ENCODE assay signal across 1 cellular context in the genomic region with DNA sequence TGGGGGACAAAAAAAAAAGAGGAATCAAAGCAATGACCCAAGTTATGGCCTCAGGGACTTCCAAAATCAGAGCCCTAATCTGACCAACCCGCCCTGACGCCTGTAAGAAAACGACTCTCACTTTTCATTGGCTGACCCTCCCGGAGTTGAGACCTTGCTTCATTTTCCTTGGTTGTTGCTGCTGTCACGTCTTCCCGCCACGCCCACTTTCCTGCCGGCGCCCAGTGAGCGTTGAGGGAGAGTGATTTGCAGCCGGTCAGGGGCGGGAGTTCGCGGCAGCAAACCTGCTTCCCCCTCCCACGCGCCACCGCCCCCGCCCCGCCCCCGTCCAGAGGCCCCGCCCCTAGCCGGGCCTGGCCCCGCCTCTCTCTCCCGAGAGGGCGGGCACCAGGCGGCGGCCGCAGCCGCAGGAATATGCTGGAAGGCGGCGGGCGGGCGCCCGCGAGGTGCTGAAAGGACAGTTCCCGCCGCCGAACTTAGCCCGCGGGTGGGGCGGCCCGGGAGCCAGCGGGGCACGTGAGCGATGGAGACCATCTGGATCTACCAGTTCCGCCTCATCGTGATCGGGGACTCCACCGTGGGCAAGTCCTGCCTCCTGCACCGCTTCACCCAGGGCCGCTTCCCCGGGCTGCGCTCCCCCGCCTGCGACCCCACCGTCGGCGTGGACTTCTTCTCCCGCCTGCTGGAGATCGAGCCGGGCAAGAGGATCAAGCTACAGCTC.
TF ChIP-seq lines count a peak whose summit lies in the region.

A gene with protein sequence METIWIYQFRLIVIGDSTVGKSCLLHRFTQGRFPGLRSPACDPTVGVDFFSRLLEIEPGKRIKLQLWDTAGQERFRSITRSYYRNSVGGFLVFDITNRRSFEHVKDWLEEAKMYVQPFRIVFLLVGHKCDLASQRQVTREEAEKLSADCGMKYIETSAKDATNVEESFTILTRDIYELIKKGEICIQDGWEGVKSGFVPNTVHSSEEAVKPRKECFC (plus strand): TSS at position 403 of the 721 bp plus-strand sequence. CDS start 121 bp downstream, at position 524.

TF ChIP-seq in GM12878, 131 proteins besides CTCF, POLR2A, EP300 and RAD21 (continued from another document and continues in another):
- TF ChIP-seq, protein P1, sequence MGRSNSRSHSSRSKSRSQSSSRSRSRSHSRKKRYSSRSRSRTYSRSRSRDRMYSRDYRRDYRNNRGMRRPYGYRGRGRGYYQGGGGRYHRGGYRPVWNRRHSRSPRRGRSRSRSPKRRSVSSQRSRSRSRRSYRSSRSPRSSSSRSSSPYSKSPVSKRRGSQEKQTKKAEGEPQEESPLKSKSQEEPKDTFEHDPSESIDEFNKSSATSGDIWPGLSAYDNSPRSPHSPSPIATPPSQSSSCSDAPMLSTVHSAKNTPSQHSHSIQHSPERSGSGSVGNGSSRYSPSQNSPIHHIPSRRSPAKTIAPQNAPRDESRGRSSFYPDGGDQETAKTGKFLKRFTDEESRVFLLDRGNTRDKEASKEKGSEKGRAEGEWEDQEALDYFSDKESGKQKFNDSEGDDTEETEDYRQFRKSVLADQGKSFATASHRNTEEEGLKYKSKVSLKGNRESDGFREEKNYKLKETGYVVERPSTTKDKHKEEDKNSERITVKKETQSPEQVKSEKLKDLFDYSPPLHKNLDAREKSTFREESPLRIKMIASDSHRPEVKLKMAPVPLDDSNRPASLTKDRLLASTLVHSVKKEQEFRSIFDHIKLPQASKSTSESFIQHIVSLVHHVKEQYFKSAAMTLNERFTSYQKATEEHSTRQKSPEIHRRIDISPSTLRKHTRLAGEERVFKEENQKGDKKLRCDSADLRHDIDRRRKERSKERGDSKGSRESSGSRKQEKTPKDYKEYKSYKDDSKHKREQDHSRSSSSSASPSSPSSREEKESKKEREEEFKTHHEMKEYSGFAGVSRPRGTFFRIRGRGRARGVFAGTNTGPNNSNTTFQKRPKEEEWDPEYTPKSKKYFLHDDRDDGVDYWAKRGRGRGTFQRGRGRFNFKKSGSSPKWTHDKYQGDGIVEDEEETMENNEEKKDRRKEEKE (IDR thresholded peaks at IDR 0.05), result no peak
- TF ChIP-seq, protein P2, sequence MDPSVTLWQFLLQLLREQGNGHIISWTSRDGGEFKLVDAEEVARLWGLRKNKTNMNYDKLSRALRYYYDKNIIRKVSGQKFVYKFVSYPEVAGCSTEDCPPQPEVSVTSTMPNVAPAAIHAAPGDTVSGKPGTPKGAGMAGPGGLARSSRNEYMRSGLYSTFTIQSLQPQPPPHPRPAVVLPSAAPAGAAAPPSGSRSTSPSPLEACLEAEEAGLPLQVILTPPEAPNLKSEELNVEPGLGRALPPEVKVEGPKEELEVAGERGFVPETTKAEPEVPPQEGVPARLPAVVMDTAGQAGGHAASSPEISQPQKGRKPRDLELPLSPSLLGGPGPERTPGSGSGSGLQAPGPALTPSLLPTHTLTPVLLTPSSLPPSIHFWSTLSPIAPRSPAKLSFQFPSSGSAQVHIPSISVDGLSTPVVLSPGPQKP (IDR thresholded peaks at IDR 0.05; ENCODE audit: low read depth, low read length), result no peak
- TF ChIP-seq, protein P3, sequence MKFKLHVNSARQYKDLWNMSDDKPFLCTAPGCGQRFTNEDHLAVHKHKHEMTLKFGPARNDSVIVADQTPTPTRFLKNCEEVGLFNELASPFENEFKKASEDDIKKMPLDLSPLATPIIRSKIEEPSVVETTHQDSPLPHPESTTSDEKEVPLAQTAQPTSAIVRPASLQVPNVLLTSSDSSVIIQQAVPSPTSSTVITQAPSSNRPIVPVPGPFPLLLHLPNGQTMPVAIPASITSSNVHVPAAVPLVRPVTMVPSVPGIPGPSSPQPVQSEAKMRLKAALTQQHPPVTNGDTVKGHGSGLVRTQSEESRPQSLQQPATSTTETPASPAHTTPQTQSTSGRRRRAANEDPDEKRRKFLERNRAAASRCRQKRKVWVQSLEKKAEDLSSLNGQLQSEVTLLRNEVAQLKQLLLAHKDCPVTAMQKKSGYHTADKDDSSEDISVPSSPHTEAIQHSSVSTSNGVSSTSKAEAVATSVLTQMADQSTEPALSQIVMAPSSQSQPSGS (IDR thresholded peaks at IDR 0.05; ENCODE audit: low read length), result no peak
- TF ChIP-seq, protein P4, sequence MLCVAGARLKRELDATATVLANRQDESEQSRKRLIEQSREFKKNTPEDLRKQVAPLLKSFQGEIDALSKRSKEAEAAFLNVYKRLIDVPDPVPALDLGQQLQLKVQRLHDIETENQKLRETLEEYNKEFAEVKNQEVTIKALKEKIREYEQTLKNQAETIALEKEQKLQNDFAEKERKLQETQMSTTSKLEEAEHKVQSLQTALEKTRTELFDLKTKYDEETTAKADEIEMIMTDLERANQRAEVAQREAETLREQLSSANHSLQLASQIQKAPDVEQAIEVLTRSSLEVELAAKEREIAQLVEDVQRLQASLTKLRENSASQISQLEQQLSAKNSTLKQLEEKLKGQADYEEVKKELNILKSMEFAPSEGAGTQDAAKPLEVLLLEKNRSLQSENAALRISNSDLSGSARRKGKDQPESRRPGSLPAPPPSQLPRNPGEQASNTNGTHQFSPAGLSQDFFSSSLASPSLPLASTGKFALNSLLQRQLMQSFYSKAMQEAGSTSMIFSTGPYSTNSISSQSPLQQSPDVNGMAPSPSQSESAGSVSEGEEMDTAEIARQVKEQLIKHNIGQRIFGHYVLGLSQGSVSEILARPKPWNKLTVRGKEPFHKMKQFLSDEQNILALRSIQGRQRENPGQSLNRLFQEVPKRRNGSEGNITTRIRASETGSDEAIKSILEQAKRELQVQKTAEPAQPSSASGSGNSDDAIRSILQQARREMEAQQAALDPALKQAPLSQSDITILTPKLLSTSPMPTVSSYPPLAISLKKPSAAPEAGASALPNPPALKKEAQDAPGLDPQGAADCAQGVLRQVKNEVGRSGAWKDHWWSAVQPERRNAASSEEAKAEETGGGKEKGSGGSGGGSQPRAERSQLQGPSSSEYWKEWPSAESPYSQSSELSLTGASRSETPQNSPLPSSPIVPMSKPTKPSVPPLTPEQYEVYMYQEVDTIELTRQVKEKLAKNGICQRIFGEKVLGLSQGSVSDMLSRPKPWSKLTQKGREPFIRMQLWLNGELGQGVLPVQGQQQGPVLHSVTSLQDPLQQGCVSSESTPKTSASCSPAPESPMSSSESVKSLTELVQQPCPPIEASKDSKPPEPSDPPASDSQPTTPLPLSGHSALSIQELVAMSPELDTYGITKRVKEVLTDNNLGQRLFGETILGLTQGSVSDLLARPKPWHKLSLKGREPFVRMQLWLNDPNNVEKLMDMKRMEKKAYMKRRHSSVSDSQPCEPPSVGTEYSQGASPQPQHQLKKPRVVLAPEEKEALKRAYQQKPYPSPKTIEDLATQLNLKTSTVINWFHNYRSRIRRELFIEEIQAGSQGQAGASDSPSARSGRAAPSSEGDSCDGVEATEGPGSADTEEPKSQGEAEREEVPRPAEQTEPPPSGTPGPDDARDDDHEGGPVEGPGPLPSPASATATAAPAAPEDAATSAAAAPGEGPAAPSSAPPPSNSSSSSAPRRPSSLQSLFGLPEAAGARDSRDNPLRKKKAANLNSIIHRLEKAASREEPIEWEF (IDR thresholded peaks at IDR 0.05; ENCODE audit: insufficient replicate concordance, low read depth, low read length), result no peak
- TF ChIP-seq FOXK2 (IDR thresholded peaks at IDR 0.05) (no peak), SP1 (IDR thresholded peaks at IDR 0.05; ENCODE audit: low read depth, low read length) (peak; percentile 98), NR2C2 (IDR thresholded peaks at IDR 0.05; ENCODE audit: borderline replicate concordance, control insufficient read depth, insufficient read length, low read depth) (no peak), ZNF217 (IDR thresholded peaks at IDR 0.05) (no peak), TAF1 (IDR thresholded peaks at IDR 0.05; ENCODE audit: borderline replicate concordance, low read depth, low read length) (no peak; the same call in 1 of the 2 replicates), SMC3 (IDR thresholded peaks at IDR 0.05; ENCODE audit: borderline replicate concordance, low read length) (no peak), SUPT20H (IDR thresholded peaks at IDR 0.05; ENCODE audit: borderline replicate concordance, control insufficient read depth, low read depth, low read length) (no peak), FOS (IDR thresholded peaks at IDR 0.05; ENCODE audit: borderline replicate concordance, extremely low read depth, insufficient read length) (peak; percentile 59), NR2F1 (conservative IDR thresholded peaks at IDR 0.05) (no peak; the same call in 1 of the 2 replicates), LARP7 (IDR thresholded peaks at IDR 0.05) (peak; percentile 44; the same call in 1 of the 2 replicates), ZNF384 (IDR thresholded peaks at IDR 0.05; ENCODE audit: borderline replicate concordance, low read depth, low read length) (no peak), SIX5 (IDR thresholded peaks at IDR 0.05; ENCODE audit: low read depth, low read length, severe bottlenecking) (no peak), HDAC2 (IDR thresholded peaks at IDR 0.05) (no peak), CHD4 (IDR thresholded peaks at IDR 0.05) (no peak), FOXM1 (IDR thresholded peaks at IDR 0.05; ENCODE audit: low read depth, low read length) (no peak), ESRRA (IDR thresholded peaks at IDR 0.05; ENCODE audit: low read length) (no peak), IRF4 (IDR thresholded peaks at IDR 0.05; ENCODE audit: low read depth, low read length) (no peak)
- TF ChIP-seq, protein P5, sequence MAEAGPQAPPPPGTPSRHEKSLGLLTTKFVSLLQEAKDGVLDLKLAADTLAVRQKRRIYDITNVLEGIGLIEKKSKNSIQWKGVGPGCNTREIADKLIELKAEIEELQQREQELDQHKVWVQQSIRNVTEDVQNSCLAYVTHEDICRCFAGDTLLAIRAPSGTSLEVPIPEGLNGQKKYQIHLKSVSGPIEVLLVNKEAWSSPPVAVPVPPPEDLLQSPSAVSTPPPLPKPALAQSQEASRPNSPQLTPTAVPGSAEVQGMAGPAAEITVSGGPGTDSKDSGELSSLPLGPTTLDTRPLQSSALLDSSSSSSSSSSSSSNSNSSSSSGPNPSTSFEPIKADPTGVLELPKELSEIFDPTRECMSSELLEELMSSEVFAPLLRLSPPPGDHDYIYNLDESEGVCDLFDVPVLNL (IDR thresholded peaks at IDR 0.05; ENCODE audit: low read depth, low read length), result no peak
- TF ChIP-seq, protein P6, sequence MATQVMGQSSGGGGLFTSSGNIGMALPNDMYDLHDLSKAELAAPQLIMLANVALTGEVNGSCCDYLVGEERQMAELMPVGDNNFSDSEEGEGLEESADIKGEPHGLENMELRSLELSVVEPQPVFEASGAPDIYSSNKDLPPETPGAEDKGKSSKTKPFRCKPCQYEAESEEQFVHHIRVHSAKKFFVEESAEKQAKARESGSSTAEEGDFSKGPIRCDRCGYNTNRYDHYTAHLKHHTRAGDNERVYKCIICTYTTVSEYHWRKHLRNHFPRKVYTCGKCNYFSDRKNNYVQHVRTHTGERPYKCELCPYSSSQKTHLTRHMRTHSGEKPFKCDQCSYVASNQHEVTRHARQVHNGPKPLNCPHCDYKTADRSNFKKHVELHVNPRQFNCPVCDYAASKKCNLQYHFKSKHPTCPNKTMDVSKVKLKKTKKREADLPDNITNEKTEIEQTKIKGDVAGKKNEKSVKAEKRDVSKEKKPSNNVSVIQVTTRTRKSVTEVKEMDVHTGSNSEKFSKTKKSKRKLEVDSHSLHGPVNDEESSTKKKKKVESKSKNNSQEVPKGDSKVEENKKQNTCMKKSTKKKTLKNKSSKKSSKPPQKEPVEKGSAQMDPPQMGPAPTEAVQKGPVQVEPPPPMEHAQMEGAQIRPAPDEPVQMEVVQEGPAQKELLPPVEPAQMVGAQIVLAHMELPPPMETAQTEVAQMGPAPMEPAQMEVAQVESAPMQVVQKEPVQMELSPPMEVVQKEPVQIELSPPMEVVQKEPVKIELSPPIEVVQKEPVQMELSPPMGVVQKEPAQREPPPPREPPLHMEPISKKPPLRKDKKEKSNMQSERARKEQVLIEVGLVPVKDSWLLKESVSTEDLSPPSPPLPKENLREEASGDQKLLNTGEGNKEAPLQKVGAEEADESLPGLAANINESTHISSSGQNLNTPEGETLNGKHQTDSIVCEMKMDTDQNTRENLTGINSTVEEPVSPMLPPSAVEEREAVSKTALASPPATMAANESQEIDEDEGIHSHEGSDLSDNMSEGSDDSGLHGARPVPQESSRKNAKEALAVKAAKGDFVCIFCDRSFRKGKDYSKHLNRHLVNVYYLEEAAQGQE (IDR thresholded peaks at IDR 0.05; ENCODE audit: low read depth, low read length), result peak; percentile 89
- TF ChIP-seq, protein P7, sequence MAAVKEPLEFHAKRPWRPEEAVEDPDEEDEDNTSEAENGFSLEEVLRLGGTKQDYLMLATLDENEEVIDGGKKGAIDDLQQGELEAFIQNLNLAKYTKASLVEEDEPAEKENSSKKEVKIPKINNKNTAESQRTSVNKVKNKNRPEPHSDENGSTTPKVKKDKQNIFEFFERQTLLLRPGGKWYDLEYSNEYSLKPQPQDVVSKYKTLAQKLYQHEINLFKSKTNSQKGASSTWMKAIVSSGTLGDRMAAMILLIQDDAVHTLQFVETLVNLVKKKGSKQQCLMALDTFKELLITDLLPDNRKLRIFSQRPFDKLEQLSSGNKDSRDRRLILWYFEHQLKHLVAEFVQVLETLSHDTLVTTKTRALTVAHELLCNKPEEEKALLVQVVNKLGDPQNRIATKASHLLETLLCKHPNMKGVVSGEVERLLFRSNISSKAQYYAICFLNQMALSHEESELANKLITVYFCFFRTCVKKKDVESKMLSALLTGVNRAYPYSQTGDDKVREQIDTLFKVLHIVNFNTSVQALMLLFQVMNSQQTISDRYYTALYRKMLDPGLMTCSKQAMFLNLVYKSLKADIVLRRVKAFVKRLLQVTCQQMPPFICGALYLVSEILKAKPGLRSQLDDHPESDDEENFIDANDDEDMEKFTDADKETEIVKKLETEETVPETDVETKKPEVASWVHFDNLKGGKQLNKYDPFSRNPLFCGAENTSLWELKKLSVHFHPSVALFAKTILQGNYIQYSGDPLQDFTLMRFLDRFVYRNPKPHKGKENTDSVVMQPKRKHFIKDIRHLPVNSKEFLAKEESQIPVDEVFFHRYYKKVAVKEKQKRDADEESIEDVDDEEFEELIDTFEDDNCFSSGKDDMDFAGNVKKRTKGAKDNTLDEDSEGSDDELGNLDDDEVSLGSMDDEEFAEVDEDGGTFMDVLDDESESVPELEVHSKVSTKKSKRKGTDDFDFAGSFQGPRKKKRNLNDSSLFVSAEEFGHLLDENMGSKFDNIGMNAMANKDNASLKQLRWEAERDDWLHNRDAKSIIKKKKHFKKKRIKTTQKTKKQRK (IDR thresholded peaks at IDR 0.05; ENCODE audit: low read depth, low read length), result peak; percentile 87
- TF ChIP-seq, protein P8, sequence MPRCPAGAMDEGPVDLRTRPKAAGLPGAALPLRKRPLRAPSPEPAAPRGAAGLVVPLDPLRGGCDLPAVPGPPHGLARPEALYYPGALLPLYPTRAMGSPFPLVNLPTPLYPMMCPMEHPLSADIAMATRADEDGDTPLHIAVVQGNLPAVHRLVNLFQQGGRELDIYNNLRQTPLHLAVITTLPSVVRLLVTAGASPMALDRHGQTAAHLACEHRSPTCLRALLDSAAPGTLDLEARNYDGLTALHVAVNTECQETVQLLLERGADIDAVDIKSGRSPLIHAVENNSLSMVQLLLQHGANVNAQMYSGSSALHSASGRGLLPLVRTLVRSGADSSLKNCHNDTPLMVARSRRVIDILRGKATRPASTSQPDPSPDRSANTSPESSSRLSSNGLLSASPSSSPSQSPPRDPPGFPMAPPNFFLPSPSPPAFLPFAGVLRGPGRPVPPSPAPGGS (IDR thresholded peaks at IDR 0.05; ENCODE audit: borderline replicate concordance, insufficient read depth, low read depth, low read length, poor library complexity, severe bottlenecking), result no peak
- TF ChIP-seq, protein P9, sequence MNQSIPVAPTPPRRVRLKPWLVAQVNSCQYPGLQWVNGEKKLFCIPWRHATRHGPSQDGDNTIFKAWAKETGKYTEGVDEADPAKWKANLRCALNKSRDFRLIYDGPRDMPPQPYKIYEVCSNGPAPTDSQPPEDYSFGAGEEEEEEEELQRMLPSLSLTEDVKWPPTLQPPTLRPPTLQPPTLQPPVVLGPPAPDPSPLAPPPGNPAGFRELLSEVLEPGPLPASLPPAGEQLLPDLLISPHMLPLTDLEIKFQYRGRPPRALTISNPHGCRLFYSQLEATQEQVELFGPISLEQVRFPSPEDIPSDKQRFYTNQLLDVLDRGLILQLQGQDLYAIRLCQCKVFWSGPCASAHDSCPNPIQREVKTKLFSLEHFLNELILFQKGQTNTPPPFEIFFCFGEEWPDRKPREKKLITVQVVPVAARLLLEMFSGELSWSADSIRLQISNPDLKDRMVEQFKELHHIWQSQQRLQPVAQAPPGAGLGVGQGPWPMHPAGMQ (IDR thresholded peaks at IDR 0.05; ENCODE audit: borderline replicate concordance), result no peak
